9 cellular contexts compared by ENCODE assay signal in the genomic region with DNA sequence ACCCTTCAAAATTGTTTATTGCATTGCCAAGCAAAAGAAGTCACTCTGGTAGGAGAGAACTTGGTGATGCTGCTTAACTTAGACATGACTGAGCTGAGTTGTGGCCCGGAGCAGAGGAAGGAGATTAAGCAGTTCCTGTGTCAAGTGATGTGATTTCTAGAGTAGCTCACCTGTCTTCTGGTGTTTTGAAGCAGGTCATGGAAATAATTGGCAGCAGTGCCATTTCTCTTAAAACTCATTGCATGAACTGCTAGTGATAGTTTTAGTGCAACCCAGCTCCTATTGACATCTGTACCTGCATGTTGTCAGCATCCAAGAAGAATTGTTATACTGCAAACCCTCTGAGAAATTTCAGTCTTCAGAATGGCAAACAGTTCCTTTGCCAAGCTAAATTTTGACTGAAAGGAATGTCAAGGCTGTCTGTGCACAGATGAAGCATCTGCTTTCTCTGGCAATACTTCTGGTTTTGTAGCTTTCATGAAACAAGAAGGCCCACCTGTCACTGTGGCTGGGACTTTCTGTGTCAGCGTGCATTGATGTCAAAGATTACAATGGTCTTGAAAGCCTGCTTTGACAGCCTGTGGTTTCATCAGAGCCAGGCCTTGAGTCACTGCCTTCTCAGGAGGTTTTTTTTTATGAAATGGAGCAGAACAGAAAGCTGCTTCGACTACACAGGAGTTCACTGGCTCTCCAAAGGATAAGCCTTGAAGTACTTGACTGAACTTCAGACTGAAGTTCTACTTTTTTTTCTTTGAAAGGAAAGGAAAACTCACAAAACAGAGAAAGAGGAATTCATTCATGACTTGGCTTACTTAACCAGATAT.
DNase-seq lines count a peak whose midpoint lies in the region; ATAC-seq and TF ChIP-seq lines count a peak whose summit lies in the region.
"Had no signal": no experiment of that assay in that cellular context is flagged by ENCODE, and none has a peak within 500 bp of the region (broad histone marks: within the 10 kb centered on the region; RNA-seq: fewer than 3 reads in every experiment).

No MANE protein-coding gene starts in this region.

- H3K27me3 ChIP-seq in esophagus muscularis mucosa, result no peaks in the 10 kb centered on the region

- no peak overlapping the region for H3K4me3 ChIP-seq in esophagus muscularis mucosa

- no peaks in the 10 kb centered on the region for H3K36me3 ChIP-seq in esophagus muscularis mucosa
- H3K36me3 ChIP-seq: neutrophil had no signal

- no peak for TF ChIP-seq CTCF in esophagus muscularis mucosa (IDR thresholded peaks at IDR 0.05)

- no peak for TF ChIP-seq POLR2A in esophagus muscularis mucosa (IDR thresholded peaks at IDR 0.05; ENCODE audit: low read depth)

- intact Hi-C loops in esophagus muscularis mucosa (cut with DNase I), result no loop called here

- H3K9me3 ChIP-seq in esophagus muscularis mucosa, result no peaks in the 10 kb centered on the region
- H3K9me3 ChIP-seq: neutrophil had no signal

- H3K4me1 ChIP-seq in esophagus muscularis mucosa, result peaks cover 0 to 14% (median 2%) of the 10 kb centered on the region in 4 donors

- peak; percentile 49 for DNase-seq in activated CD4-positive, alpha-beta T cell treated with anti-CD3 and anti-CD28 coated beads for 1 hour
- peak; percentile 91 for DNase-seq in cerebellar cortex (ENCODE audit: low spot score)
- peak; percentile 52 to 56 for DNase-seq in stimulated activated CD4-positive, alpha-beta T cell treated with anti-CD3 and anti-CD28 coated beads, Interleukin-2, amount 100 ng/mL, for 48 hours
- DNase-seq in esophagus muscularis mucosa (ENCODE audit: extremely low spot score), result no peak
- no peak for DNase-seq in HK-2 (ENCODE audit: unreplicated experiment)
- DNase-seq in HuH-7.5 (ENCODE audit: low spot score), result no peak

- peak; percentile 74 for ATAC-seq in GM19324 (IDR thresholded peaks at IDR 0.05; ENCODE audit: low FRiP score, unreplicated experiment)
- ATAC-seq in HG03103 (IDR thresholded peaks at IDR 0.05; ENCODE audit: low read depth, unreplicated experiment), result peak; percentile 69

- 71% methylated on average over 3 of the region's 3 CpGs for whole genome bisulfite sequencing in esophagus muscularis mucosa

- TF ChIP-seq EP300 in esophagus muscularis mucosa (IDR thresholded peaks at IDR 0.05), result no peak

- no peak overlapping the region for H3K27ac ChIP-seq in esophagus muscularis mucosa (replicated peaks in 1 of 4)
- H3K27ac ChIP-seq: neutrophil had no signal

Comparison
In these comparisons a context has a peak if more than half of its experiments do, and no peak if none do; other contexts are left out.
1. DNase-seq: peak in activated CD4-positive, alpha-beta T cell treated with anti-CD3 and anti-CD28 coated beads for 1 hour (single experiment), cerebellar cortex (single experiment) and stimulated activated CD4-positive, alpha-beta T cell treated with anti-CD3 and anti-CD28 coated beads, Interleukin-2, amount 100 ng/mL, for 48 hours (2 of 2); none in esophagus muscularis mucosa (single experiment), HK-2 (single experiment) and HuH-7.5 (single experiment).